Comparison of ENCODE assay signal across 23 cellular contexts in the genomic region with DNA sequence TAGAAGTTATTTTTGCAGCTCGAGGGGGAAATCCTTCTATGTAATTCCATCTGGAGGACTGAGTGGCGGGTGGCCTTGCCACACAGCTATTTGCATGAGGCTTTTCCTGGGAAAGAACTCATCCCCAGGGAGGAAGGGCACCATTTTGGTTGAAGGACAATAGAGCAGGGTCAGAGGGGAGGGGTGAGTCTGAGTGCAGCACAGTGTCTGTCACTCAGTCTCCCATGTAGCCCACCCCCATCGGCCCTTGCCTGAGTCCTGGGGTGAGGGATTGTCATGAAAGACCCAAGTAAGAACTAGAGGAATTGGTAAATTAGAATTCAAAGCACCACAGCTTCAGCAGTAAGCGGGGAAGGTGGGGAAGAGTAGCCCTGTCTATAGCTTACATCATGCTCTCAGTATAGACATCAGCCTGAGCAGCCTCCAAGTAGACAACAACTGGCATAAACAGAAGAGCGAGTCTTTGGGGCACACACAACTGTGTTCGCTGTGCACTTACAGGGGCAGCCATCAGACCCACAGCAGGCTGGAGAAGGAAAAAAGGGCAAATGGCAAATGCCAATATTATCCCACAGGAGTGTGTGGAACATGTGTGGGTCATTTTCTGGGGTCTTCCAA.
DNase-seq lines count a peak whose midpoint lies in the region; ATAC-seq and TF ChIP-seq lines count a peak whose summit lies in the region.
"Had no signal": no experiment of that assay in that cellular context is flagged by ENCODE, and none has a peak within 500 bp of the region (broad histone marks: within the 10 kb centered on the region; RNA-seq: fewer than 3 reads in every experiment).

No MANE protein-coding gene starts in this region.

- no peaks in the 10 kb centered on the region for H3K36me3 Mint-ChIP-seq in glutamatergic neuron (ENCODE audit: unreplicated experiment)
- no peaks in the 10 kb centered on the region for H3K36me3 Mint-ChIP-seq in stimulated activated memory B cell treated with anti-CD40 and anti-IgM and Interleukin-4, amounts not matched to agents 10 μg/mL and 1 μg/mL and 100 μg/mL, for 72 hours
- H3K36me3 Mint-ChIP-seq: type B pancreatic cell had no signal

- ATAC-seq in lower lobe of right lung, result peak; percentile 9 to 13
- peak; percentile 39 for ATAC-seq in stimulated activated memory B cell treated with anti-CD40 and anti-IgM and Interleukin-4, amounts not matched to agents 10 μg/mL and 1 μg/mL and 100 μg/mL, for 72 hours
- no peak for ATAC-seq in HG02588 (IDR thresholded peaks at IDR 0.05; ENCODE audit: unreplicated experiment)
- ATAC-seq: activated naive CD8-positive, alpha-beta T cell treated with anti-CD3 and anti-CD28 coated beads, Interleukin-2, amount 50 U/mL, for 24 hours; body of pancreas had no signal

- intact Hi-C loops in lower lobe of right lung (cut with DNase I), result no loop called here

- DNase-seq in NCI-H69 (lab: John Stamatoyannopoulos, UW), result peak; percentile 18
- DNase-seq in glutamatergic neuron, result peak; percentile 21
- DNase-seq in lower lobe of right lung, result no peak
- DNase-seq in NCI-H2171 treated with DMSO at 0.1 percent for 48 hours (lab: John Stamatoyannopoulos, UW), result no peak
- no peak for DNase-seq in dedifferentiated amniotic fluid mesenchymal stem cell (ENCODE audit: extremely low spot score)
- DNase-seq: activated CD4-positive, alpha-beta T cell treated with anti-CD3 and anti-CD28 coated beads, Interleukin-2, amount 10 ng/mL, durations not matched to agents 7 days and 5 days; activated CD8-positive, alpha-beta memory T cell treated with anti-CD3 and anti-CD28 coated beads, Interleukin-2, amount 50 U/mL, for 4 hours; activated effector memory CD4-positive, alpha-beta T cell treated with anti-CD3 and anti-CD28 coated beads, Interleukin-2, amount 50 U/mL, for 16 hours; activated naive CD8-positive, alpha-beta T cell treated with anti-CD3 and anti-CD28 coated beads, Interleukin-2, amount 50 U/mL, for 24 hours; body of pancreas; colonic mucosa; COR-L47; hypothalamus; NCI-H1930; NCI-H345; stimulated activated CD4-positive, alpha-beta T cell treated with anti-CD3 and anti-CD28 coated beads, Interleukin-4, amount 100 ng/mL, for 4 hours; T-helper 1 cell had no signal

- peak overlapping the region; percentile 71 for H3K27ac Mint-ChIP-seq in glutamatergic neuron (ENCODE audit: unreplicated experiment)
- H3K27ac Mint-ChIP-seq in stimulated activated memory B cell treated with anti-CD40 and anti-IgM and Interleukin-4, amounts not matched to agents 10 μg/mL and 1 μg/mL and 100 μg/mL, for 72 hours, result no peak overlapping the region
- H3K27ac Mint-ChIP-seq: activated CD4-positive, alpha-beta T cell treated with anti-CD3 and anti-CD28 coated beads, Interleukin-2, amount 10 ng/mL, durations not matched to agents 7 days and 5 days; activated naive CD8-positive, alpha-beta T cell treated with anti-CD3 and anti-CD28 coated beads, Interleukin-2, amount 50 U/mL, for 24 hours; B cell; type B pancreatic cell had no signal

- H3K9me3 ChIP-seq in lower lobe of right lung, result no peaks in the 10 kb centered on the region
- H3K9me3 ChIP-seq: body of pancreas, colonic mucosa had no signal

- no peaks in the 10 kb centered on the region for H3K27me3 ChIP-seq in lower lobe of right lung (ENCODE audit: low read depth)
- H3K27me3 ChIP-seq: body of pancreas, colonic mucosa had no signal

- H3K4me3 Mint-ChIP-seq in glutamatergic neuron (ENCODE audit: unreplicated experiment), result no peak overlapping the region
- no peak overlapping the region for H3K4me3 Mint-ChIP-seq in stimulated activated memory B cell treated with anti-CD40 and anti-IgM and Interleukin-4, amounts not matched to agents 10 μg/mL and 1 μg/mL and 100 μg/mL, for 72 hours
- H3K4me3 Mint-ChIP-seq: activated CD4-positive, alpha-beta T cell treated with anti-CD3 and anti-CD28 coated beads, Interleukin-2, amount 10 ng/mL, durations not matched to agents 7 days and 5 days; activated naive CD8-positive, alpha-beta T cell treated with anti-CD3 and anti-CD28 coated beads, Interleukin-2, amount 50 U/mL, for 24 hours; B cell; neural crest cell; type B pancreatic cell had no signal

- no peaks in the 10 kb centered on the region for H3K36me3 ChIP-seq in lower lobe of right lung
- H3K36me3 ChIP-seq: colonic mucosa had no signal

- H3K4me3 ChIP-seq in lower lobe of right lung, result no peak overlapping the region
- H3K4me3 ChIP-seq: body of pancreas, colonic mucosa had no signal

- H3K4me1 ChIP-seq in lower lobe of right lung, result peaks cover 2% of the 10 kb centered on the region
- H3K4me1 ChIP-seq: body of pancreas, colonic mucosa had no signal

- TF ChIP-seq CTCF in glutamatergic neuron (IDR thresholded peaks at IDR 0.05; ENCODE audit: partially characterized antibody, unreplicated experiment) (no peak), lower lobe of right lung (IDR thresholded peaks at IDR 0.05) (no peak)

- H3K4me1 Mint-ChIP-seq in glutamatergic neuron (ENCODE audit: low read depth, unreplicated experiment), result peaks cover 10% of the 10 kb centered on the region
- no peaks in the 10 kb centered on the region for H3K4me1 Mint-ChIP-seq in stimulated activated memory B cell treated with anti-CD40 and anti-IgM and Interleukin-4, amounts not matched to agents 10 μg/mL and 1 μg/mL and 100 μg/mL, for 72 hours
- H3K4me1 Mint-ChIP-seq: activated CD4-positive, alpha-beta T cell treated with anti-CD3 and anti-CD28 coated beads, Interleukin-2, amount 10 ng/mL, durations not matched to agents 7 days and 5 days; activated naive CD8-positive, alpha-beta T cell treated with anti-CD3 and anti-CD28 coated beads, Interleukin-2, amount 50 U/mL, for 24 hours; B cell had no signal

- no peaks in the 10 kb centered on the region for H3K9me3 Mint-ChIP-seq in glutamatergic neuron (ENCODE audit: unreplicated experiment)
- peaks cover 6% of the 10 kb centered on the region for H3K9me3 Mint-ChIP-seq in stimulated activated memory B cell treated with anti-CD40 and anti-IgM and Interleukin-4, amounts not matched to agents 10 μg/mL and 1 μg/mL and 100 μg/mL, for 72 hours
- H3K9me3 Mint-ChIP-seq: activated CD4-positive, alpha-beta T cell treated with anti-CD3 and anti-CD28 coated beads, Interleukin-2, amount 10 ng/mL, durations not matched to agents 7 days and 5 days; activated naive CD8-positive, alpha-beta T cell treated with anti-CD3 and anti-CD28 coated beads, Interleukin-2, amount 50 U/mL, for 24 hours had no signal

- no peaks in the 10 kb centered on the region for H3K27me3 Mint-ChIP-seq in glutamatergic neuron (ENCODE audit: unreplicated experiment)
- peaks cover 9% of the 10 kb centered on the region for H3K27me3 Mint-ChIP-seq in stimulated activated memory B cell treated with anti-CD40 and anti-IgM and Interleukin-4, amounts not matched to agents 10 μg/mL and 1 μg/mL and 100 μg/mL, for 72 hours
- H3K27me3 Mint-ChIP-seq: type B pancreatic cell had no signal

- H3K27ac ChIP-seq in lower lobe of right lung, result no peak overlapping the region
- H3K27ac ChIP-seq: body of pancreas, colonic mucosa, KMS-11 had no signal

Comparison
In these comparisons a context has a peak if more than half of its experiments do, and no peak if none do; other contexts are left out.
1. DNase-seq: peak in NCI-H69 (single experiment) and glutamatergic neuron (single experiment); none in lower lobe of right lung (single experiment), NCI-H2171 treated with DMSO at 0.1 percent for 48 hours (single experiment) and dedifferentiated amniotic fluid mesenchymal stem cell (single experiment).